ENCODE assay signal across 17 cellular contexts in genomic region chr14:51609987-51610283, GRCh38. TPM values are rescaled to one million over a fixed set of nuclear protein-coding genes. Genes with fewer than 3 reads are reported as not detected.
A peak's percentile ranks its signal among the peaks of the same experiment; 100 is the strongest.
DNase-seq lines count a peak whose midpoint lies in the region; ATAC-seq, FAIRE-seq and TF ChIP-seq lines count a peak whose summit lies in the region.
"Had no signal": no experiment of that assay in that cellular context is flagged by ENCODE, and none has a peak within 500 bp of the region (broad histone marks: within the 10 kb centered on the region; RNA-seq: fewer than 3 reads in every experiment).

No MANE protein-coding gene starts in this region.

- no peaks in the 10 kb centered on the region for H4K20me1 ChIP-seq in GM23248 (ENCODE audit: insufficient read depth)
- no peaks in the 10 kb centered on the region for H4K20me1 ChIP-seq in endothelial cell of umbilical vein (replicated peaks; ENCODE audit: control insufficient read depth, extremely low read depth, insufficient read depth, low read length)

- FAIRE-seq in endothelial cell of umbilical vein (lab: Jason Lieb, UNC), result peak; percentile 49
- FAIRE-seq: GM18507, TTC549 had no signal

- no peak for TF ChIP-seq CTCF in endothelial cell of umbilical vein (IDR thresholded peaks at IDR 0.05; ENCODE audit: extremely low read depth in 1 of 2, insufficient read depth in 1 of 2, low read depth in 1 of 2, low read length in 2 of 2)

- CTCF ChIA-PET in endothelial cell of umbilical vein (lab: Charles Lee), result interaction anchor here (1.3 kb wide), 1 partner anchor 12 kb away, joined by 3 read pairs; no protein-coding TSS in a partner anchor

- no peak for ATAC-seq in stimulated activated naive CD8-positive, alpha-beta T cell treated with anti-CD3 and anti-CD28 coated beads, Interleukin-15, amount 100 ng/mL, for 72 hours

- no peaks in the 10 kb centered on the region for H3K9me3 ChIP-seq in GM23248 (ENCODE audit: low read depth)
- no peaks in the 10 kb centered on the region for H3K9me3 ChIP-seq in endothelial cell of umbilical vein (replicated peaks; ENCODE audit: control insufficient read depth, insufficient read depth, low read length)

- in situ Hi-C loops in GM23248 (cut with MboI) (no loop called here), KBM-7 (cut with MboI; ENCODE audit: low pct_unique_long_range_greater_than_20kb, low sequenced_read_pairs) (no loop called here)

- no peak overlapping the region for H3K27ac Mint-ChIP-seq in stimulated activated naive CD8-positive, alpha-beta T cell treated with anti-CD3 and anti-CD28 coated beads, Interleukin-15, amount 100 ng/mL, for 72 hours

- BruUV-seq in endothelial cell of umbilical vein (replicated peaks; lab: Mats Ljungman, UMichigan), result no TSS peak

- no peaks in the 10 kb centered on the region for H3K27me3 ChIP-seq in GM23248 (replicated peaks; ENCODE audit: insufficient read depth)
- no peaks in the 10 kb centered on the region for H3K27me3 ChIP-seq in endothelial cell of umbilical vein (ENCODE audit: control insufficient read depth in 2 of 2, insufficient read depth in 2 of 2, low read length in 2 of 2)

- peaks cover 42% of the 10 kb centered on the region for H3F3A ChIP-seq in GM23248 (ENCODE audit: insufficient read depth)

- peaks cover 13% of the 10 kb centered on the region for H3K27me3 Mint-ChIP-seq in stimulated activated naive CD8-positive, alpha-beta T cell treated with anti-CD3 and anti-CD28 coated beads, Interleukin-15, amount 100 ng/mL, for 72 hours

- no peaks in the 10 kb centered on the region for H3K9me3 Mint-ChIP-seq in stimulated activated naive CD8-positive, alpha-beta T cell treated with anti-CD3 and anti-CD28 coated beads, Interleukin-15, amount 100 ng/mL, for 72 hours

- H3K4me2 ChIP-seq in GM23248 (ENCODE audit: unreplicated experiment) (peak overlapping the region; percentile 74), endothelial cell of umbilical vein (ENCODE audit: insufficient read depth, low read length) (no peak overlapping the region)

- POLR2A ChIA-PET in endothelial cell of umbilical vein (lab: Charles Lee), result no interaction called here

- H3K9me2 ChIP-seq in GM23248 (ENCODE audit: insufficient read depth), result no peaks in the 10 kb centered on the region

- H3K36me3 ChIP-seq in GM23248 (ENCODE audit: low read depth) (no peaks in the 10 kb centered on the region), endothelial cell of umbilical vein (ENCODE audit: control insufficient read depth in 2 of 2, extremely low read depth in 1 of 2, insufficient read depth in 2 of 2, low read length in 2 of 2) (no peaks in the 10 kb centered on the region)

- peaks cover 63% of the 10 kb centered on the region for H3K79me2 ChIP-seq in GM23248 (ENCODE audit: insufficient read depth)
- H3K79me2 ChIP-seq in endothelial cell of umbilical vein (ENCODE audit: control insufficient read depth, insufficient read depth, low read length), result no peaks in the 10 kb centered on the region
- H3K79me2 ChIP-seq: parathyroid adenoma had no signal

- H3K9me1 ChIP-seq in endothelial cell of umbilical vein (replicated peaks; ENCODE audit: control insufficient read depth, extremely low read depth, insufficient read depth, low read length), result no peaks in the 10 kb centered on the region

- DNase-seq in Daoy (ENCODE audit: low read depth) (peak; percentile 81), GM23248 (peak; percentile 53), M059J (ENCODE audit: low read depth) (peak; percentile 74), endothelial cell of umbilical vein (ENCODE audit: low read depth, low spot score) (no peak), NCI-H187 (lab: John Stamatoyannopoulos, UW) (no peak), KBM-7 (no peak), NCI-H526 (lab: John Stamatoyannopoulos, UW) (no peak)
- DNase-seq in stimulated activated naive CD8-positive, alpha-beta T cell treated with anti-CD3 and anti-CD28 coated beads, Interleukin-15, amount 100 ng/mL, for 72 hours, result no peak
- DNase-seq: amygdala; DMS153; effector CD4-positive, alpha-beta T cell; NCI-H2029; stimulated activated CD4-positive, alpha-beta T cell treated with anti-CD3 and anti-CD28 coated beads, Interleukin-4, amount 100 ng/mL, for 24 hours had no signal

- no peak overlapping the region for H3K4me3 Mint-ChIP-seq in stimulated activated naive CD8-positive, alpha-beta T cell treated with anti-CD3 and anti-CD28 coated beads, Interleukin-15, amount 100 ng/mL, for 72 hours

- H3K9ac ChIP-seq in GM23248 (peak overlapping the region; percentile 90; the same call in 1 of the 2 replicates), endothelial cell of umbilical vein (replicated peaks; ENCODE audit: extremely low read depth, insufficient read depth, low read length) (no peak overlapping the region)
- H3K9ac ChIP-seq: parathyroid adenoma had no signal

- 92 to 94% methylated on average over 5 of the region's 5 CpGs for WGBS in GM23248 (ENCODE audit: low coverage in 1 of 2, low lambda C conversion rate in 2 of 2, missing lambda C conversion rate in 2 of 2), 2 experiments

- dilution Hi-C loops in endothelial cell of umbilical vein (cut with MboI; ENCODE audit: extremely low pct_ligation_motif_present, low sequenced_read_pairs), result no loop called here

- no peak overlapping the region for H3K4me3 ChIP-seq in GM23248
- H3K4me3 ChIP-seq in endothelial cell of umbilical vein (replicated peaks in 1 of 3; ENCODE audit: insufficient read depth in 1 of 3, low read depth in 1 of 3, low read length in 3 of 3), result no peak overlapping the region
- H3K4me3 ChIP-seq: lung had no signal

- H2AFZ ChIP-seq in GM23248 (no peak overlapping the region), endothelial cell of umbilical vein (ENCODE audit: low read depth, low read length) (no peak overlapping the region)
- H2AFZ ChIP-seq: parathyroid adenoma had no signal

- H3K27ac ChIP-seq in GM23248, result peak overlapping the region; percentile 98
- no peak overlapping the region for H3K27ac ChIP-seq in endothelial cell of umbilical vein (ENCODE audit: insufficient read depth, low read depth, low read length)
- H3K27ac ChIP-seq: parathyroid adenoma had no signal

- peaks cover 11% of the 10 kb centered on the region for H3K4me1 Mint-ChIP-seq in stimulated activated naive CD8-positive, alpha-beta T cell treated with anti-CD3 and anti-CD28 coated beads, Interleukin-15, amount 100 ng/mL, for 72 hours

- no peak for TF ChIP-seq POLR2A in endothelial cell of umbilical vein (IDR thresholded peaks at IDR 0.05; ENCODE audit: low read depth, low read length)

- H3K4me1 ChIP-seq in GM23248 (ENCODE audit: insufficient read depth) (peaks cover 48% of the 10 kb centered on the region), endothelial cell of umbilical vein (ENCODE audit: control insufficient read depth, extremely low read depth, insufficient read depth, low read length) (peaks cover 8% of the 10 kb centered on the region)
- H3K4me1 ChIP-seq: parathyroid adenoma had no signal

- intact Hi-C loops in endothelial cell of umbilical vein (cut with micrococcal nuclease), result no loop called here

TF ChIP-seq in endothelial cell of umbilical vein, 7 proteins besides CTCF, POLR2A, EP300 and RAD21:
- no peak for TF ChIP-seq GATA2 (IDR thresholded peaks at IDR 0.05; ENCODE audit: insufficient read depth, insufficient read length, low read depth, low read length)
- TF ChIP-seq POLR2AphosphoS5 (IDR thresholded peaks at IDR 0.05; ENCODE audit: insufficient read depth, low read depth, low read length), result no peak
- TF ChIP-seq EZH2 (IDR thresholded peaks at IDR 0.05; ENCODE audit: borderline replicate concordance, low read depth, low read length, severe bottlenecking), result no peak
- no peak for TF ChIP-seq JUN (IDR thresholded peaks at IDR 0.05; ENCODE audit: borderline replicate concordance, insufficient read depth, insufficient read length, low read depth)
- no peak for TF ChIP-seq FOS (IDR thresholded peaks at IDR 0.05; ENCODE audit: borderline replicate concordance, insufficient read depth, low read length)
- TF ChIP-seq MAX (IDR thresholded peaks at IDR 0.05; ENCODE audit: insufficient read depth, insufficient read length), result no peak
- no peak for TF ChIP-seq MYC (IDR thresholded peaks at IDR 0.05; ENCODE audit: low read depth, low read length)
TF ChIP-seq in endothelial cell of umbilical vein: peak in this region for 0.

RNA-seq across cellular contexts. Expression of gene FRMD6, which starts 41.8 kb away (rescaled TPM):
- 185 and 203 TPM in 2 replicates for total RNA-seq in Daoy (2014; rRNA removed; shearing (Covaris generic))
- total RNA-seq in GM23248 (2014; rRNA removed; shearing (Covaris generic)), result 795 and 861 TPM in 2 replicates
- polyA plus RNA-seq in GM23248 (2016; fragmentation: Nextera tagmentation; extraction: Ambion mirVana) (550 and 553 TPM in 2 replicates), endothelial cell of umbilical vein (69.0 and 82.7 TPM in 2 replicates)
- 131 and 132 TPM in 2 replicates for total RNA-seq in M059J (2014; rRNA removed; shearing (Covaris generic))
- 92.2 and 97.1 TPM in 2 replicates for total RNA-seq in endothelial cell of umbilical vein
- 56.2 and 65.3 TPM in 2 replicates for polyA plus RNA-seq in endothelial cell of umbilical vein (2011; cell fraction: cytosol; rRNA removed)
- 158 and 179 TPM in 2 replicates for polyA plus RNA-seq in endothelial cell of umbilical vein (2011; cell fraction: nucleus; rRNA removed)
- polyA plus RNA-seq in endothelial cell of umbilical vein (2012), result 80.1 and 105 TPM in 2 replicates
- 231 and 246 TPM in 2 replicates for polyA minus RNA-seq in endothelial cell of umbilical vein
- polyA minus RNA-seq in endothelial cell of umbilical vein (2011; cell fraction: cytosol; rRNA and poly(A)+ RNA removed), result 13.4 TPM
- polyA minus RNA-seq in endothelial cell of umbilical vein (2011; cell fraction: nucleus; rRNA and poly(A)+ RNA removed), result 309 and 372 TPM in 2 replicates

Comparison
In these comparisons a context has a peak if more than half of its experiments do, and no peak if none do; other contexts are left out.
1. DNase-seq: peak in Daoy (single experiment), GM23248 (single experiment) and M059J (single experiment); none in endothelial cell of umbilical vein (single experiment), NCI-H187 (0 of 2), stimulated activated naive CD8-positive, alpha-beta T cell treated with anti-CD3 and anti-CD28 coated beads, Interleukin-15, amount 100 ng/mL, for 72 hours (0 of 2), KBM-7 (single experiment) and NCI-H526 (0 of 2).